In genomic region chr3:8481380-8481779, GRCh38 we compare ENCODE assay signal across 18 cellular contexts. TPM values are rescaled to one million over a fixed set of nuclear protein-coding genes. Genes with fewer than 3 reads are reported as not detected.
DNase-seq lines count a peak whose midpoint lies in the region; ATAC-seq and TF ChIP-seq lines count a peak whose summit lies in the region.
"Had no signal": no experiment of that assay in that cellular context is flagged by ENCODE, and none has a peak within 500 bp of the region (broad histone marks: within the 10 kb centered on the region; RNA-seq: fewer than 3 reads in every experiment).

No MANE protein-coding gene starts in this region.

- peak overlapping the region; percentile 42; the same call in 1 of the 2 replicates for H2BK20ac ChIP-seq in IMR-90 (ENCODE audit: low read depth, low read length)

- TF ChIP-seq RAD21 in IMR-90 (IDR thresholded peaks at IDR 0.05; ENCODE audit: low read length): 0 out of 2 replicates have a peak, but pooled peaks have one; percentile 6

- H3K4me1 ChIP-seq in IMR-90 (ENCODE audit: control insufficient read depth, insufficient read depth, low read length) (peaks cover 14% of the 10 kb centered on the region), spleen (peaks cover 0 to 15% (median 8%) of the 10 kb centered on the region in 6 donors)

- H3K9me1 ChIP-seq in IMR-90 (ENCODE audit: insufficient read depth, low read length): peaks cover 4% of the 10 kb centered on the region

- H3K36me3 ChIP-seq in IMR-90 (ENCODE audit: control insufficient read depth, insufficient read depth, low read length): no peaks in the 10 kb centered on the region
- H3K36me3 ChIP-seq in spleen: no peaks in the 10 kb centered on the region
- H3K36me3 ChIP-seq: SJSA1 had no signal

- no peak overlapping the region for H4K5ac ChIP-seq in IMR-90 (ENCODE audit: low read depth, low read length)

- no peak overlapping the region for H3K14ac ChIP-seq in IMR-90 (replicated peaks; ENCODE audit: low read depth, low read length)

- no peak overlapping the region for H3K9ac ChIP-seq in IMR-90 (ENCODE audit: low read depth, low read length)
- H3K9ac ChIP-seq: KMS-11 had no signal

- BruUV-seq in IMR-90 (replicated peaks; lab: Mats Ljungman, UMichigan): no TSS peak

- H3K4ac ChIP-seq in IMR-90 (ENCODE audit: low read depth, low read length): peak overlapping the region; percentile 36; the same call in 1 of the 2 replicates

- no peak overlapping the region for H3K18ac ChIP-seq in IMR-90 (ENCODE audit: low read depth, low read length)

- DNase-seq in IMR-90 (no peak), fibroblast of peridontal ligament (ENCODE audit: extremely low read depth) (peak; percentile 50), spleen (no peak), NCI-H2171 treated with DMSO at 0.1 percent for 48 hours (lab: John Stamatoyannopoulos, UW) (no peak), NCI-H1930 (lab: John Stamatoyannopoulos, UW) (no peak)
- DNase-seq: activated CD4-positive, alpha-beta T cell treated with anti-CD3 and anti-CD28 coated beads for 36 hours; activated CD8-positive, alpha-beta memory T cell treated with anti-CD3 and anti-CD28 coated beads, Interleukin-2, amount 10 ng/mL, durations not matched to agents 7 days and 5 days; activated effector memory CD4-positive, alpha-beta T cell treated with anti-CD3 and anti-CD28 coated beads, Interleukin-2, amount 50 U/mL, for 16 hours; NCI-H1092 treated with DMSO at 0.1 percent for 48 hours; NCI-H69; occipital lobe; T1000 had no signal

- H3K9me3 ChIP-seq in IMR-90 (ENCODE audit: control insufficient read depth, insufficient read depth, low read length) (peaks cover 5% of the 10 kb centered on the region; the same call in 1 of the 2 replicates), spleen (no peaks in the 10 kb centered on the region)
- H3K9me3 ChIP-seq: SJSA1 had no signal

- dilution Hi-C loops in IMR-90 (cut with HindIII; ENCODE audit: low sequenced_read_pairs, unreplicated experiment): no loop called here

- no CpG with 5 or more reads among the region's 2 CpGs for WGBS in IMR-90 (ENCODE audit: extremely low coverage in 2 of 2, insufficient read length in 1 of 2), 2 experiments
- WGBS in spleen, 5 donors: 54 to 87% (median 70%) methylated on average over 2 of the region's 2 CpGs

- no peak overlapping the region for H3K23ac ChIP-seq in IMR-90 (ENCODE audit: low read depth, low read length)

- H3K27me3 ChIP-seq in IMR-90 (ENCODE audit: control insufficient read depth, insufficient read depth, low read length): no peaks in the 10 kb centered on the region
- no peaks in the 10 kb centered on the region for H3K27me3 ChIP-seq in spleen (replicated peaks in 1 of 7)
- H3K27me3 ChIP-seq: SJSA1 had no signal

- no peak overlapping the region for H3K56ac ChIP-seq in IMR-90 (ENCODE audit: extremely low read depth, insufficient read depth, low read length)

- ATAC-seq in IMR-90 (ENCODE audit: low read depth): no peak
- ATAC-seq in HG03432 (IDR thresholded peaks at IDR 0.05; ENCODE audit: unreplicated experiment): no peak
- ATAC-seq: activated CD4-positive, alpha-beta T cell treated with anti-CD3 and anti-CD28 coated beads for 36 hours; activated CD8-positive, alpha-beta memory T cell treated with anti-CD3 and anti-CD28 coated beads, Interleukin-2, amount 10 ng/mL, durations not matched to agents 7 days and 5 days; HCT116; left lobe of liver had no signal

- no peak overlapping the region for H4K91ac ChIP-seq in IMR-90 (ENCODE audit: insufficient read depth, low read depth, low read length)

- H2AK5ac ChIP-seq in IMR-90 (ENCODE audit: low read depth, low read length): peak overlapping the region; percentile 24; the same call in 1 of the 2 replicates

- TF ChIP-seq POLR2A in IMR-90 (IDR thresholded peaks at IDR 0.05; ENCODE audit: low read depth, low read length) (no peak), spleen (IDR thresholded peaks at IDR 0.05) (no peak)

- no peak overlapping the region for H2AFZ ChIP-seq in IMR-90 (replicated peaks; ENCODE audit: low read length, poor library complexity)

- no peaks in the 10 kb centered on the region for H4K20me1 ChIP-seq in IMR-90 (ENCODE audit: insufficient read depth, low read length)

- TF ChIP-seq CTCF in IMR-90 (conservative IDR thresholded peaks at IDR 0.05; ENCODE audit: low read depth, low read length) (no peak; the same call in 1 of the 2 replicates), VCaP (conservative IDR thresholded peaks at IDR 0.05) (no peak), spleen (IDR thresholded peaks at IDR 0.05 in 8 of 11, conservative IDR thresholded peaks at IDR 0.05 in 3 of 11) (no peak)

- no peak overlapping the region for H2BK120ac ChIP-seq in IMR-90 (ENCODE audit: low read depth, low read length)

- H3K4me3 ChIP-seq in IMR-90 (ENCODE audit: insufficient read depth, low read depth, low read length): no peak overlapping the region
- no peak overlapping the region for H3K4me3 ChIP-seq in spleen
- H3K4me3 ChIP-seq: SJSA1 had no signal

- no peaks in the 10 kb centered on the region for H3K79me1 ChIP-seq in IMR-90 (ENCODE audit: low read depth in 1 of 2, low read length in 2 of 2)

- H2BK15ac ChIP-seq in IMR-90 (ENCODE audit: low read depth, low read length): no peak overlapping the region; the same call in 2 of the 3 replicates

- no peak overlapping the region for H2AK9ac ChIP-seq in IMR-90 (replicated peaks; ENCODE audit: low read depth, low read length, poor library complexity)

- no peak overlapping the region for H2BK5ac ChIP-seq in IMR-90 (ENCODE audit: low read depth, low read length, poor library complexity, severe bottlenecking)

- H3K4me2 ChIP-seq in IMR-90 (ENCODE audit: low read depth, low read length): no peak overlapping the region
- H3K4me2 ChIP-seq: KMS-11 had no signal

- CTCF ChIA-PET in IMR-90 (lab: Yijun Ruan, JAX): no interaction called here

- POLR2A ChIA-PET in IMR-90 (lab: Charles Lee; ENCODE audit: unreplicated experiment): no interaction called here

- intact Hi-C loops in IMR-90 (cut with micrococcal nuclease) (no loop called here), spleen (cut with DNase I; ENCODE audit: low total_unique reads) (no loop called here)

- no peak overlapping the region for H4K8ac ChIP-seq in IMR-90 (ENCODE audit: low read depth in 2 of 2, low read length in 2 of 2)

- in situ Hi-C loops in IMR-90 (cut with MboI; ENCODE audit: low sequenced_read_pairs): no loop called here

- no peak overlapping the region for H3K27ac ChIP-seq in IMR-90 (ENCODE audit: insufficient read depth, low read length)
- H3K27ac ChIP-seq in VCaP: peak overlapping the region; percentile 75
- peak overlapping the region in 5 of 8 donors; percentile 47 to 69 (median 60) for H3K27ac ChIP-seq in spleen
- H3K27ac ChIP-seq: KMS-11 had no signal

TF ChIP-seq in IMR-90, 13 proteins besides CTCF, POLR2A, EP300 and RAD21:
- TF ChIP-seq MXI1 (IDR thresholded peaks at IDR 0.05; ENCODE audit: borderline replicate concordance, low read depth, low read length) (no peak), BHLHE40 (IDR thresholded peaks at IDR 0.05; ENCODE audit: low read depth, low read length) (no peak), NFE2L2 (IDR thresholded peaks at IDR 0.05; ENCODE audit: low read depth, low read length) (no peak)

RNA-seq across cellular contexts. Expression of gene LMCD1, which starts 20.2 kb away (rescaled TPM):
- 33.6 and 50.0 TPM in 2 replicates for total RNA-seq in IMR-90 (2012; rRNA removed)
- 43.1 and 53.8 TPM in 2 replicates for polyA plus RNA-seq in IMR-90 (2012; rRNA removed)
- 47.4 and 70.5 TPM in 2 replicates for polyA plus RNA-seq in IMR-90 (2012; cell fraction: cytosol; rRNA removed)
- 28.7 and 43.9 TPM in 2 replicates for polyA plus RNA-seq in IMR-90 (2012; cell fraction: nucleus; rRNA removed; ENCODE audit: low replicate concordance)
- total RNA-seq in spleen: 100 to 1,000 TPM in 1 of 7 donors, 10 to 100 TPM in 6; 60.3 to 203 (median 81.5) TPM
- polyA plus RNA-seq in spleen: 10 to 100 TPM; 24.5 to 44.0 (median 33.2) TPM
